1 cellular context compared by ENCODE assay signal in the genomic region with DNA sequence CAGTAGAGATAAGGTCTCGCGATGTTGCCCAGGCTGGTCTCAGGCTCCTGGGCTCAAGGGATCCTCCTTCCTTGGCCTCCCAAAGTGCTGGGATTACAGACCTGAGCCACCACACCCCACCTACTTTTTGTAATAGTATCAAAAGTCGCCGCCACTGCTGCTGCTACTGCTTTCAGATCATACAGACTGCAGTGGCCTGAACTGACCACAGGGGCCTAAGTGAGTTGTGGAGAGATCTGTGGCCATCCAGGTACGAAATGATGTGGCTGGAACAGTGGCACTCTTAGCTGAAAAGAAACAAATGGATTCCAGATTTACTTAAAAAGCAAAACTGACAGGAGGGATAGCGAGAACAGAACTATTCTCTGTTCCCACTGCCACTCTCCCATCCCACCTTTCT.
TF ChIP-seq lines count a peak whose summit lies in the region.

No MANE protein-coding gene starts in this region.

TF ChIP-seq in SK-N-SH, 30 proteins besides CTCF, POLR2A, EP300 and RAD21 (continued from another document):
- TF ChIP-seq CHD2 (IDR thresholded peaks at IDR 0.05; ENCODE audit: low read length, partially characterized antibody) (no peak), FOXM1 (IDR thresholded peaks at IDR 0.05; ENCODE audit: low read depth) (no peak), TCF12 (IDR thresholded peaks at IDR 0.05) (no peak), RXRA (IDR thresholded peaks at IDR 0.05; ENCODE audit: borderline replicate concordance, low read depth) (no peak), MXI1 (IDR thresholded peaks at IDR 0.05; ENCODE audit: low read depth, low read length) (no peak)
- TF ChIP-seq, protein P1, sequence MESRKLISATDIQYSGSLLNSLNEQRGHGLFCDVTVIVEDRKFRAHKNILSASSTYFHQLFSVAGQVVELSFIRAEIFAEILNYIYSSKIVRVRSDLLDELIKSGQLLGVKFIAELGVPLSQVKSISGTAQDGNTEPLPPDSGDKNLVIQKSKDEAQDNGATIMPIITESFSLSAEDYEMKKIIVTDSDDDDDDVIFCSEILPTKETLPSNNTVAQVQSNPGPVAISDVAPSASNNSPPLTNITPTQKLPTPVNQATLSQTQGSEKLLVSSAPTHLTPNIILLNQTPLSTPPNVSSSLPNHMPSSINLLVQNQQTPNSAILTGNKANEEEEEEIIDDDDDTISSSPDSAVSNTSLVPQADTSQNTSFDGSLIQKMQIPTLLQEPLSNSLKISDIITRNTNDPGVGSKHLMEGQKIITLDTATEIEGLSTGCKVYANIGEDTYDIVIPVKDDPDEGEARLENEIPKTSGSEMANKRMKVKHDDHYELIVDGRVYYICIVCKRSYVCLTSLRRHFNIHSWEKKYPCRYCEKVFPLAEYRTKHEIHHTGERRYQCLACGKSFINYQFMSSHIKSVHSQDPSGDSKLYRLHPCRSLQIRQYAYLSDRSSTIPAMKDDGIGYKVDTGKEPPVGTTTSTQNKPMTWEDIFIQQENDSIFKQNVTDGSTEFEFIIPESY (IDR thresholded peaks at IDR 0.05; ENCODE audit: borderline replicate concordance, low read depth), result no peak
TF ChIP-seq in SK-N-SH: peak in this region for 0.
